In genomic region chr1:154191990-154192450, GRCh38 we compare ENCODE assay signal across 8 cellular contexts. TPM values are rescaled to one million over a fixed set of nuclear protein-coding genes. Genes with fewer than 3 reads are reported as not detected.
DNase-seq lines count a peak whose midpoint lies in the region; ATAC-seq and TF ChIP-seq lines count a peak whose summit lies in the region.

Gene TPM3, minus strand, starts transcription at chr1:154192100. Its CDS starts 82 bp downstream, at chr1:154192018.

- no peak for ATAC-seq in activated naive CD4-positive, alpha-beta T cell treated with anti-CD3 and anti-CD28 coated beads, Interleukin-2, amount 50 U/mL, for 72 hours
- ATAC-seq in lung (ENCODE audit: insufficient read depth, low FRiP score) (no peak), GM19452 (IDR thresholded peaks at IDR 0.05; ENCODE audit: unreplicated experiment) (no peak), GM21529 (IDR thresholded peaks at IDR 0.05; ENCODE audit: unreplicated experiment) (no peak)

- no peaks in the 10 kb centered on the region for H3K9me3 Mint-ChIP-seq in activated naive CD4-positive, alpha-beta T cell treated with anti-CD3 and anti-CD28 coated beads, Interleukin-2, amount 50 U/mL, for 72 hours

- H3K36me3 Mint-ChIP-seq in activated naive CD4-positive, alpha-beta T cell treated with anti-CD3 and anti-CD28 coated beads, Interleukin-2, amount 50 U/mL, for 72 hours: no peaks in the 10 kb centered on the region

- no peak within 1 kb of the TSS for H3K9ac ChIP-seq in mammary epithelial cell (ENCODE audit: insufficient read depth, low read length)

- intact Hi-C loops in mammary epithelial cell (cut with micrococcal nuclease) (loop anchor here (10.0 kb wide), 1 partner anchor 353 kb away; no protein-coding TSS in a partner anchor), vagina (cut with DNase I) (no loop called here)

- no peak within 1 kb of the TSS for H3K4me2 ChIP-seq in mammary epithelial cell (ENCODE audit: insufficient read depth, low read depth, low read length)

- H3K27ac ChIP-seq in mammary epithelial cell (ENCODE audit: insufficient read depth, low read depth, low read length) (no peak within 1 kb of the TSS), lung (ENCODE audit: low read depth in 1 of 2, low read length in 1 of 2) (no peak within 1 kb of the TSS), vagina (peak within 1 kb of the TSS; percentile 42)

- no peak within 1 kb of the TSS for H3K4me3 ChIP-seq in mammary epithelial cell (replicated peaks in 1 of 3; ENCODE audit: insufficient read depth in 1 of 3, low read depth in 2 of 3, low read length in 3 of 3)
- no peak within 1 kb of the TSS for H3K4me3 ChIP-seq in lung
- peak within 1 kb of the TSS in 1 of 2 donors; percentile 1 for H3K4me3 ChIP-seq in vagina

- BruUV-seq in mammary epithelial cell (replicated peaks; lab: Mats Ljungman, UMichigan): no TSS peak

- H2AFZ ChIP-seq in mammary epithelial cell (ENCODE audit: low read depth, low read length): no peak within 1 kb of the TSS

- WGBS in mammary epithelial cell (ENCODE audit: low coverage, missing lambda C conversion rate): 47% methylated on average over 1 of the region's 1 CpG
- 22 to 34% methylated on average over 1 of the region's 1 CpG for WGBS in lung, 2 donors

- H3K27ac Mint-ChIP-seq in activated naive CD4-positive, alpha-beta T cell treated with anti-CD3 and anti-CD28 coated beads, Interleukin-2, amount 50 U/mL, for 72 hours: peak within 1 kb of the TSS in 1 of 2 donors; percentile 39

- H3K27me3 ChIP-seq in mammary epithelial cell (ENCODE audit: insufficient read depth, low read length): no peaks in the 10 kb centered on the region
- H3K27me3 ChIP-seq in lung (ENCODE audit: control insufficient read depth, insufficient read depth): no peaks in the 10 kb centered on the region
- H3K27me3 ChIP-seq in vagina: no peaks in the 10 kb centered on the region

- DNase-seq in activated naive CD4-positive, alpha-beta T cell treated with anti-CD3 and anti-CD28 coated beads, Interleukin-2, amount 50 U/mL, for 72 hours (ENCODE audit: low spot score in 2 of 2): no peak
- no peak for DNase-seq in activated naive CD4-positive, alpha-beta T cell treated with anti-CD3 and anti-CD28 coated beads, Interleukin-2, amount 50 U/mL, for 16 hours
- no peak for DNase-seq in mammary epithelial cell
- no peak for DNase-seq in lung (ENCODE audit: low spot score)
- no peak for DNase-seq in vagina (ENCODE audit: extremely low spot score in 2 of 2)
- DNase-seq in NCI-H226: no peak

- in situ Hi-C loops in mammary epithelial cell (cut with MboI; ENCODE audit: low sequenced_read_pairs in 2 of 2): no loop called here

- H4K20me1 ChIP-seq in mammary epithelial cell (ENCODE audit: insufficient read depth, low read length): no peaks in the 10 kb centered on the region

- H3K4me1 ChIP-seq in mammary epithelial cell (ENCODE audit: insufficient read depth, low read length) (peaks cover 8% of the 10 kb centered on the region), lung (ENCODE audit: control insufficient read depth in 2 of 2, insufficient read depth in 2 of 2, low read length in 2 of 2) (peaks cover 0 to 4% of the 10 kb centered on the region in 2 donors), vagina (peaks cover 14% of the 10 kb centered on the region)

- dilution Hi-C loops in mammary epithelial cell (cut with HindIII; ENCODE audit: low sequenced_read_pairs): no loop called here

- no peak for TF ChIP-seq POLR2A in vagina (IDR thresholded peaks at IDR 0.05)

- TF ChIP-seq CTCF in mammary epithelial cell (conservative IDR thresholded peaks at IDR 0.05 in 1 of 2, IDR thresholded peaks at IDR 0.05 in 1 of 2; ENCODE audit: extremely low read depth in 1 of 2, insufficient read depth in 1 of 2, low read depth in 1 of 2, low read length in 2 of 2) (no peak), lung (IDR thresholded peaks at IDR 0.05; ENCODE audit: control extremely low read depth, extremely low read depth) (no peak), vagina (IDR thresholded peaks at IDR 0.05) (no peak)

- CTCF ChIA-PET in mammary epithelial cell (lab: Charles Lee; ENCODE audit: low non-redundant PET): no interaction called here

- H3K9me3 ChIP-seq in mammary epithelial cell (replicated peaks; ENCODE audit: insufficient read depth, low read length) (no peaks in the 10 kb centered on the region), lung (ENCODE audit: control insufficient read depth in 2 of 2, insufficient read depth in 1 of 2, low read length in 1 of 2) (no peaks in the 10 kb centered on the region), vagina (no peaks in the 10 kb centered on the region)

- H3K36me3 ChIP-seq in mammary epithelial cell (ENCODE audit: insufficient read depth, low read length) (no peaks in the 10 kb centered on the region), lung (ENCODE audit: control insufficient read depth in 2 of 2, insufficient read depth in 2 of 2, low read length in 2 of 2) (no peaks in the 10 kb centered on the region), vagina (no peaks in the 10 kb centered on the region)

- no peaks in the 10 kb centered on the region for H3K79me2 ChIP-seq in mammary epithelial cell (ENCODE audit: insufficient read depth, low read length)

RNA-seq across cellular contexts. Expression of gene TPM3, which starts in this region (rescaled TPM):
- 100 to 1,000 TPM; 373 to 610 TPM for total RNA-seq in activated naive CD4-positive, alpha-beta T cell treated with anti-CD3 and anti-CD28 coated beads, Interleukin-2, amount 50 U/mL, for 72 hours
- total RNA-seq in mammary epithelial cell (100 to 1,000 TPM; 330 to 550 TPM), lung (100 to 1,000 TPM; 164 to 433 TPM), vagina (138 TPM)
- polyA plus RNA-seq in mammary epithelial cell (440 TPM), lung (100 to 1,000 TPM; 178 to 482 TPM)
- polyA minus RNA-seq in mammary epithelial cell: 266 TPM
